In genomic region chrX:74535211-74535621, GRCh38 we compare ENCODE assay signal across 8 cellular contexts.
A peak's percentile ranks its signal among the peaks of the same experiment; 100 is the strongest.
DNase-seq lines count a peak whose midpoint lies in the region; ATAC-seq and TF ChIP-seq lines count a peak whose summit lies in the region.

No MANE protein-coding gene starts in this region.

- intact Hi-C loops in Calu3 (cut with micrococcal nuclease; ENCODE audit: unreplicated experiment) (loop anchor here (5.0 kb wide), 1 partner anchor 153 kb away; no protein-coding TSS in a partner anchor), ascending aorta (cut with DNase I) (loop anchor here (5.0 kb wide), 3 partner anchors 153 to 737 kb away; partner anchors contain the start of gene UPRT), left ventricle myocardium superior (cut with micrococcal nuclease) (loop anchor here (5.0 kb wide), 1 partner anchor 113 kb away; the partner anchor contains the start of gene SLC16A2), prostate gland (cut with DNase I) (loop anchor here (5.0 to 10.0 kb wide), 2 partner anchors 110 to 153 kb away; partner anchors contain the start of gene SLC16A2)

- H3K27me3 Mint-ChIP-seq in Calu3 (ENCODE audit: unreplicated experiment): peaks cover 26% of the 10 kb centered on the region

- H3K4me1 Mint-ChIP-seq in Calu3 (ENCODE audit: low read depth, unreplicated experiment): no peaks in the 10 kb centered on the region

- H3K27ac ChIP-seq in ascending aorta (peak overlapping the region; percentile 85 to 92), prostate gland (peak overlapping the region; percentile 75 to 77)

- peak overlapping the region; percentile 63 for H3K4me3 Mint-ChIP-seq in Calu3 (ENCODE audit: low read depth, unreplicated experiment)

- no peaks in the 10 kb centered on the region for H3K9me3 Mint-ChIP-seq in Calu3 (ENCODE audit: low read depth, unreplicated experiment)

- H3K36me3 Mint-ChIP-seq in Calu3 (ENCODE audit: insufficient read depth, unreplicated experiment): peaks cover 21% of the 10 kb centered on the region

- H3K4me1 ChIP-seq in ascending aorta: peaks cover 0 to 3% of the 10 kb centered on the region in 2 donors
- no peaks in the 10 kb centered on the region for H3K4me1 ChIP-seq in prostate gland (replicated peaks)

- H3K9me3 ChIP-seq in ascending aorta (no peaks in the 10 kb centered on the region), prostate gland (no peaks in the 10 kb centered on the region)

- peak overlapping the region; percentile 52 to 64 for H3K4me3 ChIP-seq in ascending aorta
- H3K4me3 ChIP-seq in prostate gland: peak overlapping the region; percentile 27 to 39

- peak; percentile 43 for ATAC-seq in GM21528 (IDR thresholded peaks at IDR 0.05; ENCODE audit: low FRiP score, unreplicated experiment)
- ATAC-seq in left ventricle myocardium superior: peak; percentile 49
- no peak for ATAC-seq in GM18858 (IDR thresholded peaks at IDR 0.05; ENCODE audit: unreplicated experiment)
- no peak for ATAC-seq in GM19467 (IDR thresholded peaks at IDR 0.05; ENCODE audit: unreplicated experiment)

- DNase-seq in Calu3 (no peak), NCI-H2227 treated with DMSO at 0.1 percent for 48 hours (lab: John Stamatoyannopoulos, UW) (peak; percentile 31), ascending aorta (ENCODE audit: low spot score in 2 of 2) (no peak), left ventricle myocardium superior (no peak), prostate gland (ENCODE audit: low spot score) (peak; percentile 4)

- TF ChIP-seq CTCF in Calu3 (IDR thresholded peaks at IDR 0.05; ENCODE audit: unreplicated experiment) (no peak), ascending aorta (IDR thresholded peaks at IDR 0.05) (peak in 2 of 3 experiments; percentile 21 to 41), prostate gland (IDR thresholded peaks at IDR 0.05) (peak in 2 of 4 experiments; percentile 29 to 32)

- no peak overlapping the region for H3K27ac Mint-ChIP-seq in Calu3 (ENCODE audit: unreplicated experiment)

- TF ChIP-seq POLR2A in prostate gland (IDR thresholded peaks at IDR 0.05): no peak

- H3K27me3 ChIP-seq in ascending aorta: no peaks in the 10 kb centered on the region
- no peaks in the 10 kb centered on the region for H3K27me3 ChIP-seq in prostate gland (replicated peaks; ENCODE audit: insufficient read depth)

- 8% methylated on average over 7 of the region's 7 CpGs for WGBS in prostate gland

- BruUV-seq in Calu3 (replicated peaks; lab: Mats Ljungman, UMichigan): no TSS peak

- H3K36me3 ChIP-seq in ascending aorta (no peaks in the 10 kb centered on the region), prostate gland (no peaks in the 10 kb centered on the region)

- CTCF ChIA-PET in Calu3 (lab: Charles Lee): no interaction called here

Comparison
In these comparisons a context has a peak if more than half of its experiments do, and no peak if none do; other contexts are left out.
1. DNase-seq: peak in NCI-H2227 treated with DMSO at 0.1 percent for 48 hours (single experiment) and prostate gland (single experiment); none in Calu3 (single experiment), ascending aorta (0 of 2) and left ventricle myocardium superior (single experiment).
2. ATAC-seq: peak in GM21528 (single experiment) and left ventricle myocardium superior (single experiment); none in GM18858 (single experiment) and GM19467 (single experiment).